Comparison of ENCODE assay signal across 8 cellular contexts in genomic region chr11:16945671-16946469, GRCh38.
A peak's percentile ranks its signal among the peaks of the same experiment; 100 is the strongest.
DNase-seq lines count a peak whose midpoint lies in the region; ATAC-seq and TF ChIP-seq lines count a peak whose summit lies in the region.

No MANE protein-coding gene starts in this region.

- in situ Hi-C loops in astrocyte of the cerebellum (cut with HindIII; ENCODE audit: low sequenced_read_pairs), result no loop called here

- peaks cover 42% of the 10 kb centered on the region for H3K27me3 ChIP-seq in OCI-LY3 (ENCODE audit: low read depth, low read length)
- H3K27me3 ChIP-seq in smooth muscle cell (ENCODE audit: low read depth), result no peaks in the 10 kb centered on the region

- H3K9ac ChIP-seq in OCI-LY3 (ENCODE audit: low read length) (peak overlapping the region; percentile 12; the same call in 1 of the 2 replicates), smooth muscle cell (ENCODE audit: low read depth) (no peak overlapping the region)

- H4K20me1 ChIP-seq in OCI-LY3 (ENCODE audit: insufficient read depth, low read length) (peaks cover 3% of the 10 kb centered on the region; the same call in 1 of the 2 replicates), smooth muscle cell (ENCODE audit: low read depth) (no peaks in the 10 kb centered on the region)

- H3F3A ChIP-seq in smooth muscle cell (ENCODE audit: low read depth), result no peaks in the 10 kb centered on the region

- H3K27ac ChIP-seq in OCI-LY3 (ENCODE audit: low read length), result peak overlapping the region; percentile 43
- H3K27ac ChIP-seq in smooth muscle cell (ENCODE audit: low read depth), result no peak overlapping the region

- H2AFZ ChIP-seq in OCI-LY3 (ENCODE audit: low read depth, low read length), result no peak overlapping the region; the same call in 1 of the 2 replicates
- no peak overlapping the region for H2AFZ ChIP-seq in smooth muscle cell (ENCODE audit: low read depth)

- 54% methylated on average over 9 of the region's 9 CpGs for WGBS in smooth muscle cell (ENCODE audit: low lambda C conversion rate)

- H3K9me3 ChIP-seq in OCI-LY3 (ENCODE audit: insufficient read depth, low read length) (no peaks in the 10 kb centered on the region), smooth muscle cell (replicated peaks; ENCODE audit: low read depth) (no peaks in the 10 kb centered on the region)

- H3K4me3 ChIP-seq in OCI-LY3 (ENCODE audit: low read length) (peak overlapping the region; percentile 67), astrocyte of the cerebellum (ENCODE audit: low read depth, low read length) (no peak overlapping the region), smooth muscle cell (no peak overlapping the region)

- H3K79me2 ChIP-seq in OCI-LY3 (ENCODE audit: low read length), result no peaks in the 10 kb centered on the region
- H3K79me2 ChIP-seq in smooth muscle cell (ENCODE audit: low read depth), result no peaks in the 10 kb centered on the region

- ATAC-seq in GM21423 (IDR thresholded peaks at IDR 0.05; ENCODE audit: unreplicated experiment) (peak; percentile 73), HG03571 (IDR thresholded peaks at IDR 0.05; ENCODE audit: unreplicated experiment) (peak; percentile 75)

- H3K36me3 ChIP-seq in OCI-LY3 (replicated peaks; ENCODE audit: low read depth, low read length) (no peaks in the 10 kb centered on the region), smooth muscle cell (ENCODE audit: low read depth) (no peaks in the 10 kb centered on the region)

- TF ChIP-seq CTCF in OCI-LY3 (IDR thresholded peaks at IDR 0.05; ENCODE audit: low read depth, low read length) (peak; percentile 73), astrocyte of the cerebellum (IDR thresholded peaks at IDR 0.05; ENCODE audit: low read depth, low read length, missing control alignments) (peak; percentile 77), smooth muscle cell (IDR thresholded peaks at IDR 0.05; ENCODE audit: borderline replicate concordance, insufficient read depth, poor library complexity, severe bottlenecking) (peak; percentile 52)

- peak; percentile 41 for DNase-seq in NCI-H510A treated with DMSO at 0.1 percent for 48 hours (lab: John Stamatoyannopoulos, UW)
- DNase-seq in NCI-H510A (lab: John Stamatoyannopoulos, UW), result no peak
- peak; percentile 33 for DNase-seq in astrocyte of the cerebellum (ENCODE audit: low read depth)
- DNase-seq in iPS DF 19.7 (ENCODE audit: low read depth, low spot score), result peak; percentile 35
- no peak for DNase-seq in smooth muscle cell (lab: John Stamatoyannopoulos, UW; ENCODE audit: unreplicated experiment)

- H3K4me2 ChIP-seq in OCI-LY3 (ENCODE audit: low read length), result peak overlapping the region; percentile 81
- no peak overlapping the region for H3K4me2 ChIP-seq in smooth muscle cell

- H3K4me1 ChIP-seq in OCI-LY3 (ENCODE audit: low read length) (peaks cover 19% of the 10 kb centered on the region), smooth muscle cell (ENCODE audit: low read depth) (peaks cover 9% of the 10 kb centered on the region)

Comparison
In these comparisons a context has a peak if more than half of its experiments do, and no peak if none do; other contexts are left out.
1. DNase-seq: peak in NCI-H510A treated with DMSO at 0.1 percent for 48 hours (single experiment), astrocyte of the cerebellum (single experiment) and iPS DF 19.7 (single experiment); none in NCI-H510A (single experiment) and smooth muscle cell (single experiment).
2. Peak in every context shown above with its lines, with median percentiles within 50 percentile points of each other: CTCF ChIP-seq.